In genomic region chr10:97861351-97861750, GRCh38 we compare ENCODE assay signal across 10 cellular contexts. TPM values are rescaled to one million over a fixed set of nuclear protein-coding genes. Genes with fewer than 3 reads are reported as not detected.
DNase-seq lines count a peak whose midpoint lies in the region; ATAC-seq and TF ChIP-seq lines count a peak whose summit lies in the region.
"Had no signal": no experiment of that assay in that cellular context is flagged by ENCODE, and none has a peak within 500 bp of the region (broad histone marks: within the 10 kb centered on the region; RNA-seq: fewer than 3 reads in every experiment).

No MANE protein-coding gene starts in this region.

- no peak for ATAC-seq in HG03108 (IDR thresholded peaks at IDR 0.05; ENCODE audit: unreplicated experiment)
- ATAC-seq: Right ventricle myocardium inferior had no signal

- intact Hi-C loops in posterior cingulate gyrus (cut with DNase I): no loop called here

- TF ChIP-seq CTCF in epithelial cell of esophagus (IDR thresholded peaks at IDR 0.05; ENCODE audit: insufficient read depth, low read depth, low read length, missing control alignments): no peak

- in situ Hi-C loops in G401 (cut with HindIII; ENCODE audit: low sequenced_read_pairs): no loop called here

- no peak overlapping the region for H3K4me3 ChIP-seq in epithelial cell of esophagus (ENCODE audit: low read length)

- DNase-seq in G401 (ENCODE audit: low spot score): peak; percentile 36
- DNase-seq in NCI-H2196 treated with DMSO at 0.1 percent for 48 hours (lab: John Stamatoyannopoulos, UW; ENCODE audit: unreplicated experiment): peak; percentile 44
- DNase-seq in epithelial cell of esophagus (ENCODE audit: low read depth): peak; percentile 85
- peak in 8 of 10 donors; percentile 62 to 94 (median 74) for DNase-seq in posterior cingulate gyrus
- no peak for DNase-seq in NCI-H2029 treated with DMSO at 0.1 percent for 48 hours (lab: John Stamatoyannopoulos, UW)
- DNase-seq in NCI-H1417 (lab: John Stamatoyannopoulos, UW): no peak
- DNase-seq in HuH-7 (ENCODE audit: low spot score): no peak

RNA-seq across cellular contexts. Expression of gene GOLGA7B, which starts 11.7 kb away (rescaled TPM):
- total RNA-seq in G401 (2014; rRNA removed; shearing (Covaris generic)): 0.12 TPM in 1 of 2 replicates, not detected in the other
- total RNA-seq: glomerular endothelial cell had no signal

Comparison
In these comparisons a context has a peak if more than half of its experiments do, and no peak if none do; other contexts are left out.
1. DNase-seq: peak in G401 (single experiment), NCI-H2196 treated with DMSO at 0.1 percent for 48 hours (single experiment), epithelial cell of esophagus (single experiment) and posterior cingulate gyrus (8 of 10); none in NCI-H2029 treated with DMSO at 0.1 percent for 48 hours (single experiment), NCI-H1417 (0 of 3) and HuH-7 (single experiment).